In genomic region chr2:46097714-46098480, GRCh38 we compare ENCODE assay signal across 9 cellular contexts.
DNase-seq lines count a peak whose midpoint lies in the region; ATAC-seq and TF ChIP-seq lines count a peak whose summit lies in the region.
"Had no signal": no experiment of that assay in that cellular context is flagged by ENCODE, and none has a peak within 500 bp of the region (broad histone marks: within the 10 kb centered on the region; RNA-seq: fewer than 3 reads in every experiment).

No MANE protein-coding gene starts in this region.

- H2AK5ac ChIP-seq in mesenchymal stem cell (ENCODE audit: low read length, severe bottlenecking), result peak overlapping the region; percentile 68

- peak overlapping the region; percentile 65 for H3K9ac ChIP-seq in mesenchymal stem cell (ENCODE audit: low read length)

- H2BK120ac ChIP-seq in mesenchymal stem cell (ENCODE audit: low read depth, low read length), result no peak overlapping the region

- no peak overlapping the region for H2BK15ac ChIP-seq in mesenchymal stem cell (ENCODE audit: low read depth, poor library complexity, severe bottlenecking)

- H3K27ac Mint-ChIP-seq in dendritic cell treated with granulocyte-macrophage colony-stimulating factor and Interleukin-4, amounts not matched to agents 40 ng/mL and 50 ng/mL, for 4 days, result peak overlapping the region; percentile 67
- H3K27ac Mint-ChIP-seq in naive thymus-derived CD4-positive, alpha-beta T cell, result no peak overlapping the region

- no peaks in the 10 kb centered on the region for H3K27me3 ChIP-seq in mesenchymal stem cell (ENCODE audit: control insufficient read depth in 1 of 2, insufficient read depth in 1 of 2, low read length in 2 of 2)
- H3K27me3 ChIP-seq in naive thymus-derived CD4-positive, alpha-beta T cell (ENCODE audit: control insufficient read depth in 2 of 2, insufficient read depth in 2 of 2, low read length in 2 of 2), result no peaks in the 10 kb centered on the region

- peaks cover 44% of the 10 kb centered on the region for H3K4me1 Mint-ChIP-seq in dendritic cell treated with granulocyte-macrophage colony-stimulating factor and Interleukin-4, amounts not matched to agents 40 ng/mL and 50 ng/mL, for 4 days (ENCODE audit: low read depth)
- H3K4me1 Mint-ChIP-seq in naive thymus-derived CD4-positive, alpha-beta T cell, result peaks cover 0 to 27% (median 0%) of the 10 kb centered on the region in 7 donors

- no peak overlapping the region for H3K14ac ChIP-seq in mesenchymal stem cell (ENCODE audit: low read length in 2 of 2)

- intact Hi-C loops in dendritic cell treated with granulocyte-macrophage colony-stimulating factor and Interleukin-4, amounts not matched to agents 40 ng/mL and 50 ng/mL, for 4 days (cut with micrococcal nuclease), result no loop called here
- intact Hi-C loops in naive thymus-derived CD4-positive, alpha-beta T cell (cut with micrococcal nuclease), result no loop called here

- no peak overlapping the region for H2BK12ac ChIP-seq in mesenchymal stem cell (ENCODE audit: low read length in 2 of 2)

- H3K9me3 ChIP-seq in mesenchymal stem cell (ENCODE audit: control insufficient read depth, low read length), result peaks cover 37% of the 10 kb centered on the region
- H3K9me3 ChIP-seq in naive thymus-derived CD4-positive, alpha-beta T cell (ENCODE audit: control insufficient read depth in 2 of 3, low read length in 3 of 3), result no peaks in the 10 kb centered on the region

- no peak overlapping the region for H3K18ac ChIP-seq in mesenchymal stem cell (ENCODE audit: low read depth in 1 of 2, low read length in 2 of 2)

- H3K4me3 Mint-ChIP-seq in dendritic cell treated with granulocyte-macrophage colony-stimulating factor and Interleukin-4, amounts not matched to agents 40 ng/mL and 50 ng/mL, for 4 days, result no peak overlapping the region
- H3K4me3 Mint-ChIP-seq in naive thymus-derived CD4-positive, alpha-beta T cell, result no peak overlapping the region
- H3K4me3 Mint-ChIP-seq: naive B cell had no signal

- peaks cover 8% of the 10 kb centered on the region for H3K36me3 Mint-ChIP-seq in dendritic cell treated with granulocyte-macrophage colony-stimulating factor and Interleukin-4, amounts not matched to agents 40 ng/mL and 50 ng/mL, for 4 days (ENCODE audit: low read depth)
- peaks cover 4 to 45% (median 34%) of the 10 kb centered on the region in 5 donors for H3K36me3 Mint-ChIP-seq in naive thymus-derived CD4-positive, alpha-beta T cell

- H3K23ac ChIP-seq in mesenchymal stem cell (ENCODE audit: low read length in 2 of 2), result no peak overlapping the region

- no peak overlapping the region for H3K4me2 ChIP-seq in mesenchymal stem cell (ENCODE audit: low read length, poor library complexity, severe bottlenecking)

- H3K27me3 Mint-ChIP-seq in dendritic cell treated with granulocyte-macrophage colony-stimulating factor and Interleukin-4, amounts not matched to agents 40 ng/mL and 50 ng/mL, for 4 days, result no peaks in the 10 kb centered on the region
- no peaks in the 10 kb centered on the region for H3K27me3 Mint-ChIP-seq in naive thymus-derived CD4-positive, alpha-beta T cell
- H3K27me3 Mint-ChIP-seq: naive B cell had no signal

- no peak overlapping the region for H2BK5ac ChIP-seq in mesenchymal stem cell (ENCODE audit: low read depth, low read length, poor library complexity, severe bottlenecking)

- no peak overlapping the region for H2AFZ ChIP-seq in mesenchymal stem cell (ENCODE audit: low read depth, low read length)

- no peak for ATAC-seq in naive thymus-derived CD4-positive, alpha-beta T cell

- no peak overlapping the region for H4K91ac ChIP-seq in mesenchymal stem cell (ENCODE audit: low read length)

- peak overlapping the region in 1 of 2 experiments; percentile 61 for H3K4ac ChIP-seq in mesenchymal stem cell (ENCODE audit: low read depth in 1 of 2, low read length in 2 of 2)

- no peak for TF ChIP-seq CTCF in AG04449 (IDR thresholded peaks at IDR 0.05; ENCODE audit: insufficient read depth, low read length, missing control alignments)

- peaks cover 18% of the 10 kb centered on the region for H3K9me3 Mint-ChIP-seq in dendritic cell treated with granulocyte-macrophage colony-stimulating factor and Interleukin-4, amounts not matched to agents 40 ng/mL and 50 ng/mL, for 4 days
- peaks cover 0 to 9% (median 1%) of the 10 kb centered on the region in 11 donors for H3K9me3 Mint-ChIP-seq in naive thymus-derived CD4-positive, alpha-beta T cell

- H3K4me3 ChIP-seq in AG04449 (ENCODE audit: low read depth, low read length) (no peak overlapping the region), mesenchymal stem cell (ENCODE audit: insufficient read depth in 1 of 2, low read depth in 1 of 2, low read length in 2 of 2) (peak overlapping the region in 1 of 2 experiments; percentile 43)
- H3K4me3 ChIP-seq in naive thymus-derived CD4-positive, alpha-beta T cell (ENCODE audit: low read length), result no peak overlapping the region

- WGBS in mesenchymal stem cell, result 0% methylated on average over 2 of the region's 4 CpGs

- H3K79me1 ChIP-seq in mesenchymal stem cell (replicated peaks; ENCODE audit: low read length, poor library complexity, severe bottlenecking), result peaks cover 4% of the 10 kb centered on the region

- POLR2A ChIA-PET in AG04449 (lab: Yijun Ruan, JAX), result interaction anchor here (0.6 to 1.4 kb wide), 6 partner anchors 15 to 199 kb away, joined by 3 to 6 read pairs (median 4); partner anchors contain the start of gene EPAS1
- POLR2A ChIA-PET in naive thymus-derived CD4-positive, alpha-beta T cell (lab: Charles Lee), result no interaction called here

- peak overlapping the region; percentile 74 for H3K27ac ChIP-seq in mesenchymal stem cell (ENCODE audit: low read length, poor library complexity, severe bottlenecking)
- no peak overlapping the region for H3K27ac ChIP-seq in naive thymus-derived CD4-positive, alpha-beta T cell (ENCODE audit: low read depth, low read length)

- H3K4me1 ChIP-seq in mesenchymal stem cell (ENCODE audit: control insufficient read depth, insufficient read depth, low read depth, low read length), result peaks cover 1% of the 10 kb centered on the region
- no peaks in the 10 kb centered on the region for H3K4me1 ChIP-seq in naive thymus-derived CD4-positive, alpha-beta T cell (ENCODE audit: control insufficient read depth in 2 of 2, insufficient read depth in 2 of 2, low read length in 2 of 2)

- H3K36me3 ChIP-seq in mesenchymal stem cell (ENCODE audit: control insufficient read depth in 1 of 2, insufficient read depth in 2 of 2, low read depth in 1 of 2, low read length in 2 of 2), result peaks cover 4 to 49% of the 10 kb centered on the region in 2 experiments
- H3K36me3 ChIP-seq in naive thymus-derived CD4-positive, alpha-beta T cell (ENCODE audit: control insufficient read depth in 2 of 3, insufficient read depth in 3 of 3, low read length in 3 of 3), result no peaks in the 10 kb centered on the region

- peak; percentile 96 for DNase-seq in AG04449 (ENCODE audit: low read depth, low spot score)
- DNase-seq in NCI-H2029 treated with DMSO at 0.1 percent for 48 hours (lab: John Stamatoyannopoulos, UW), result peak; percentile 19
- peak; percentile 97 for DNase-seq in mesenchymal stem cell
- DNase-seq in naive thymus-derived CD4-positive, alpha-beta T cell, result no peak
- DNase-seq in GOT3 (lab: John Stamatoyannopoulos, UW), result no peak
- DNase-seq in activated T-cell treated with anti-CD3 and anti-CD28 coated beads for 4 hours, result no peak
- no peak for DNase-seq in NCI-H2081 treated with DMSO at 0.1 percent for 48 hours (lab: John Stamatoyannopoulos, UW)
- DNase-seq: naive B cell had no signal

- CTCF ChIA-PET in AG04449 (lab: Yijun Ruan, JAX), result interaction anchor here (0.9 to 1.3 kb wide), 3 partner anchors 14 to 105 kb away, joined by 3 read pairs; no protein-coding TSS in a partner anchor
- CTCF ChIA-PET in naive thymus-derived CD4-positive, alpha-beta T cell (lab: Charles Lee), result no interaction called here

- H4K8ac ChIP-seq in mesenchymal stem cell (ENCODE audit: low read length), result peak overlapping the region; percentile 38

Comparison
In these comparisons a context has a peak if more than half of its experiments do, and no peak if none do; other contexts are left out.
1. DNase-seq: peak in AG04449 (single experiment), NCI-H2029 treated with DMSO at 0.1 percent for 48 hours (single experiment) and mesenchymal stem cell (single experiment); none in naive thymus-derived CD4-positive, alpha-beta T cell (0 of 9), GOT3 (single experiment), activated T-cell treated with anti-CD3 and anti-CD28 coated beads for 4 hours (single experiment) and NCI-H2081 treated with DMSO at 0.1 percent for 48 hours (single experiment).